In genomic region chr1:175814885-175815284, GRCh38 we compare ENCODE assay signal across 34 cellular contexts.
DNase-seq lines count a peak whose midpoint lies in the region; ATAC-seq, FAIRE-seq and TF ChIP-seq lines count a peak whose summit lies in the region.
"Had no signal": no experiment of that assay in that cellular context is flagged by ENCODE, and none has a peak within 500 bp of the region (broad histone marks: within the 10 kb centered on the region; RNA-seq: fewer than 3 reads in every experiment).

No MANE protein-coding gene starts in this region.

- CTCF ChIA-PET in GM12878 (lab: Yijun Ruan, JAX), result no interaction called here
- CTCF ChIA-PET in K562 (lab: Yijun Ruan, JAX; ENCODE audit: low intra/inter-chr PET ratio), result no interaction called here

- TF ChIP-seq CTCF in GM12878 (IDR thresholded peaks at IDR 0.05 in 2 of 3, conservative IDR thresholded peaks at IDR 0.05 in 1 of 3; ENCODE audit: control insufficient read depth in 2 of 3, extremely low read depth in 1 of 3, insufficient read depth in 1 of 3, low read depth in 3 of 3, low read length in 3 of 3) (no peak), K562 (IDR thresholded peaks at IDR 0.05 in 2 of 3, conservative IDR thresholded peaks at IDR 0.05 in 1 of 3; ENCODE audit: insufficient read depth in 2 of 3, low read depth in 1 of 3, low read length in 3 of 3) (no peak), WERI-Rb-1 (IDR thresholded peaks at IDR 0.05; ENCODE audit: low read depth, low read length) (no peak)

- SMC1A ChIA-PET in GM12878 (lab: Charles Lee; ENCODE audit: uncharacterized antibody, unreplicated experiment), result no interaction called here

- WGBS in GM12878 (ENCODE audit: insufficient coverage, insufficient replicate concordance, low lambda C conversion rate, missing lambda C conversion rate), result 15% methylated on average over 3 of the region's 3 CpGs
- WGBS in K562 (ENCODE audit: insufficient coverage, low coverage, missing lambda C conversion rate), result 0% methylated on average over 3 of the region's 3 CpGs

- no peak for TF ChIP-seq RAD21 in GM12878 (IDR thresholded peaks at IDR 0.05; ENCODE audit: insufficient read depth, low read depth, low read length)
- TF ChIP-seq RAD21 in K562 (CRISPR knock-in tag; conservative IDR thresholded peaks at IDR 0.05 in 1 of 2, IDR thresholded peaks at IDR 0.05 in 1 of 2), result no peak

- H3K9ac ChIP-seq in GM12878 (ENCODE audit: control insufficient read depth, insufficient read depth, low read length), result no peak overlapping the region
- no peak overlapping the region for H3K9ac ChIP-seq in K562 (ENCODE audit: insufficient read depth in 1 of 2, low read depth in 2 of 2, low read length in 2 of 2)
- H3K9ac ChIP-seq: BLaER1; BLaER1 treated with 17β-estradiol and CSF1 and Interleukin-3, amounts not matched to agents 10 nM and 100 nM had no signal

- FAIRE-seq in GM12878 (lab: Jason Lieb, UNC) (no peak), K562 (lab: Jason Lieb, UNC) (no peak)
- FAIRE-seq: A204.1, A549, D721Med, G401.6 had no signal

- POLR2A ChIA-PET in GM12878 (lab: Charles Lee) (no interaction called here), K562 (lab: Yijun Ruan, JAX) (no interaction called here)

- no peak for TF ChIP-seq POLR2A in GM12878 (IDR thresholded peaks at IDR 0.05; ENCODE audit: low read depth, low read length)
- TF ChIP-seq POLR2A in K562 (conservative IDR thresholded peaks at IDR 0.05), result no peak

- H3K36me3 ChIP-seq in GM12878 (ENCODE audit: control insufficient read depth in 2 of 2, insufficient read depth in 2 of 2, low read length in 1 of 2), result no peaks in the 10 kb centered on the region
- H3K36me3 ChIP-seq in K562 (ENCODE audit: control insufficient read depth, insufficient read depth, low read length), result no peaks in the 10 kb centered on the region
- no peaks in the 10 kb centered on the region for H3K36me3 ChIP-seq in WERI-Rb-1
- H3K36me3 ChIP-seq: BE2C; BLaER1; BLaER1 treated with 17β-estradiol and CSF1 and Interleukin-3, amounts not matched to agents 10 nM and 100 nM had no signal

- DNase-seq in EL, result peak; percentile 16
- peak; percentile 8 for DNase-seq in ELR (ENCODE audit: low read depth)
- no peak for DNase-seq in GM12878 (ENCODE audit: low read depth, low spot score)
- DNase-seq in K562 (ENCODE audit: extremely low read depth in 1 of 4, low spot score in 3 of 4), result no peak
- no peak for DNase-seq in WERI-Rb-1
- no peak for DNase-seq in DMS79 (lab: John Stamatoyannopoulos, UW)
- DNase-seq: 8988T; ACHN; AML-193; BE2C; C1 segment of cervical spinal cord; Caco-2; Calu3; CD4-positive, alpha-beta memory T cell; CD4-positive, alpha-beta T cell; CD4-positive, CD25-positive, alpha-beta regulatory T cell; CD8-positive, alpha-beta memory T cell; CD8-positive, alpha-beta T cell; COR-L47; DMS 273 treated with DMSO at 0.1 percent for 48 hours; DMS153; DMS53; DMS79 treated with DMSO at 0.1 percent for 48 hours; DND-41 had no signal

- RAD21 ChIA-PET in GM12878 (lab: Charles Lee; ENCODE audit: unreplicated experiment), result no interaction called here

- H3K79me2 ChIP-seq in GM12878 (ENCODE audit: control insufficient read depth, insufficient read depth, low read length), result no peaks in the 10 kb centered on the region
- no peaks in the 10 kb centered on the region for H3K79me2 ChIP-seq in K562 (ENCODE audit: control insufficient read depth, insufficient read depth, low read length)

- no peaks in the 10 kb centered on the region; a peak in 1 of 4 replicates for H3K27me3 ChIP-seq in GM12878 (replicated peaks in 1 of 2; ENCODE audit: control insufficient read depth in 2 of 2, insufficient read depth in 2 of 2, low read length in 1 of 2)
- no peaks in the 10 kb centered on the region; a peak in 1 of 5 replicates for H3K27me3 ChIP-seq in K562 (ENCODE audit: control insufficient read depth in 2 of 2, insufficient read depth in 2 of 2, low read length in 2 of 2)
- H3K27me3 ChIP-seq in WERI-Rb-1 (ENCODE audit: insufficient read depth, low read depth, severe bottlenecking), result no peaks in the 10 kb centered on the region
- H3K27me3 ChIP-seq: BE2C; BLaER1; BLaER1 treated with 17β-estradiol and CSF1 and Interleukin-3, amounts not matched to agents 10 nM and 100 nM had no signal

- H2AFZ ChIP-seq in GM12878 (ENCODE audit: control insufficient read depth, low read depth, low read length) (no peak overlapping the region), K562 (ENCODE audit: low read depth, low read length) (no peak overlapping the region)

- ATAC-seq in GM12878 (no peak), K562 (no peak), HG03521 (IDR thresholded peaks at IDR 0.05; ENCODE audit: unreplicated experiment) (no peak), GM18867 (IDR thresholded peaks at IDR 0.05; ENCODE audit: unreplicated experiment) (no peak)
- ATAC-seq: CD8-positive, alpha-beta T cell had no signal

- intact Hi-C loops in GM12878 (cut with micrococcal nuclease; ENCODE audit: unreplicated experiment) (no loop called here), K562 (cut with micrococcal nuclease) (no loop called here)

- no peak for TF ChIP-seq EP300 in GM12878 (IDR thresholded peaks at IDR 0.05; ENCODE audit: borderline replicate concordance in 1 of 2, control insufficient read depth in 1 of 2, low read depth in 2 of 2, low read length in 2 of 2)
- TF ChIP-seq EP300 in K562 (IDR thresholded peaks at IDR 0.05; ENCODE audit: low read length), result no peak

- H3K9me3 ChIP-seq in GM12878 (replicated peaks; ENCODE audit: control insufficient read depth, insufficient read depth, low read length) (no peaks in the 10 kb centered on the region), K562 (replicated peaks; ENCODE audit: control insufficient read depth, insufficient read depth, low read depth, low read length) (no peaks in the 10 kb centered on the region), WERI-Rb-1 (ENCODE audit: severe bottlenecking) (peaks cover 7% of the 10 kb centered on the region)
- H3K9me3 ChIP-seq: A549, BE2C, BLaER1, Caco-2 had no signal

- no peaks in the 10 kb centered on the region for H3K9me1 ChIP-seq in K562 (ENCODE audit: control insufficient read depth, insufficient read depth, low read length)

- H3K27ac ChIP-seq in GM12878 (ENCODE audit: control insufficient read depth, insufficient read depth), result no peak overlapping the region
- H3K27ac ChIP-seq in K562 (ENCODE audit: extremely low read depth, low read depth, low read length), result no peak overlapping the region
- H3K27ac ChIP-seq in WERI-Rb-1, result no peak overlapping the region
- H3K27ac ChIP-seq: 22Rv1; A549; BLaER1; BLaER1 treated with 17β-estradiol and CSF1 and Interleukin-3, amounts not matched to agents 10 nM and 100 nM; C4-2B had no signal

- no peak overlapping the region for H3K4me2 ChIP-seq in GM12878 (ENCODE audit: control insufficient read depth, insufficient read depth)
- H3K4me2 ChIP-seq in K562 (ENCODE audit: insufficient read depth, low read length), result no peak overlapping the region
- H3K4me2 ChIP-seq: A549; BLaER1; BLaER1 treated with 17β-estradiol and CSF1 and Interleukin-3, amounts not matched to agents 10 nM and 100 nM had no signal

- H3K4me1 ChIP-seq in GM12878 (ENCODE audit: control insufficient read depth, insufficient read depth, low read length) (no peaks in the 10 kb centered on the region), K562 (replicated peaks in 1 of 2; ENCODE audit: control insufficient read depth in 2 of 2, insufficient read depth in 2 of 2, low read length in 2 of 2) (no peaks in the 10 kb centered on the region)
- H3K4me1 ChIP-seq: A549, BE2C, BLaER1, Caco-2 had no signal

- BruUV-seq in GM12878 (replicated peaks; lab: Mats Ljungman, UMichigan) (no TSS peak), K562 (replicated peaks; lab: Mats Ljungman, UMichigan) (no TSS peak)

- in situ Hi-C loops in GM12878 (cut with MboI) (no loop called here), K562 (cut with MboI) (no loop called here)

- H3K4me3 ChIP-seq in GM12878 (no peak overlapping the region), K562 (no peak overlapping the region), WERI-Rb-1 (ENCODE audit: low read depth, low read length) (no peak overlapping the region)
- H3K4me3 ChIP-seq: A549; BLaER1; BLaER1 treated with 17β-estradiol and CSF1 and Interleukin-3, amounts not matched to agents 10 nM and 100 nM had no signal

- no peaks in the 10 kb centered on the region for H4K20me1 ChIP-seq in GM12878 (ENCODE audit: control insufficient read depth, insufficient read depth)
- H4K20me1 ChIP-seq in K562 (replicated peaks; ENCODE audit: control insufficient read depth, insufficient read depth, low read length), result no peaks in the 10 kb centered on the region
- H4K20me1 ChIP-seq: BLaER1; BLaER1 treated with 17β-estradiol and CSF1 and Interleukin-3, amounts not matched to agents 10 nM and 100 nM had no signal

TF ChIP-seq in GM12878, 131 proteins besides CTCF, POLR2A, EP300 and RAD21 (continues in another document):
- TF ChIP-seq IKZF2 (IDR thresholded peaks at IDR 0.05) (no peak), ZNF24 (IDR thresholded peaks at IDR 0.05) (peak; percentile 56; the same call in 1 of the 2 replicates), SUZ12 (IDR thresholded peaks at IDR 0.05; ENCODE audit: unreplicated experiment) (no peak)

TF ChIP-seq in K562, 482 proteins besides CTCF, POLR2A, EP300 and RAD21:
- no peak for TF ChIP-seq PTTG1 (tag; IDR thresholded peaks at IDR 0.05; ENCODE audit: low read depth)
- TF ChIP-seq ZNF24 (IDR thresholded peaks at IDR 0.05), result peak; percentile 80
TF ChIP-seq in K562: peak in this region for 1.

Comparison
In these comparisons a context has a peak if more than half of its experiments do, and no peak if none do; other contexts are left out.
1. DNase-seq: peak in EL (single experiment) and ELR (single experiment); none in GM12878 (single experiment), K562 (0 of 4), WERI-Rb-1 (single experiment) and DMS79 (single experiment).